Comparison of ENCODE assay signal across 13 cellular contexts in genomic region chr10:35388197-35388596, GRCh38.
DNase-seq lines count a peak whose midpoint lies in the region; ATAC-seq lines count a peak whose summit lies in the region.
"Had no signal": no experiment of that assay in that cellular context is flagged by ENCODE, and none has a peak within 500 bp of the region (broad histone marks: within the 10 kb centered on the region; RNA-seq: fewer than 3 reads in every experiment).

No MANE protein-coding gene starts in this region.

- no peak for DNase-seq in epithelial cell of prostate (ENCODE audit: low read depth, low spot score)
- no peak for DNase-seq in stimulated activated CD4-positive, alpha-beta T cell treated with anti-CD3 and anti-CD28 coated beads, Interleukin-4, amount 100 ng/mL, for 1 hour
- DNase-seq in iPS-NIHi11 (ENCODE audit: low spot score): no peak
- DNase-seq in activated CD8-positive, alpha-beta memory T cell treated with anti-CD3 and anti-CD28 coated beads, Interleukin-2, amount 50 U/mL, for 4 hours: no peak
- DNase-seq in AML-193 (lab: John Stamatoyannopoulos, UW): no peak
- DNase-seq: aorta, GDM1, NCI-H524 treated with DMSO at 0.1 percent for 48 hours had no signal

- H3K27ac ChIP-seq in epithelial cell of prostate: peak overlapping the region; percentile 53
- H3K27ac ChIP-seq: neural progenitor cell had no signal

- ATAC-seq in GM18867 (IDR thresholded peaks at IDR 0.05; ENCODE audit: unreplicated experiment) (peak; percentile 38), GM21529 (IDR thresholded peaks at IDR 0.05; ENCODE audit: unreplicated experiment) (peak; percentile 51), HG03354 (IDR thresholded peaks at IDR 0.05; ENCODE audit: poor library complexity, severe bottlenecking, unreplicated experiment) (peak; percentile 44)
- ATAC-seq: HepG2 had no signal
